8 cellular contexts compared by ENCODE assay signal in genomic region chr15:74790080-74790916, GRCh38. TPM values are rescaled to one million over a fixed set of nuclear protein-coding genes. Genes with fewer than 3 reads are reported as not detected.
DNase-seq lines count a peak whose midpoint lies in the region; ATAC-seq and TF ChIP-seq lines count a peak whose summit lies in the region.

No MANE protein-coding gene starts in this region.

- H3K23ac ChIP-seq in mesenchymal stem cell (ENCODE audit: low read length in 2 of 2), result no peak overlapping the region

- H2BK15ac ChIP-seq in mesenchymal stem cell (ENCODE audit: low read depth, poor library complexity, severe bottlenecking), result no peak overlapping the region

- peak in 1 of 2 donors; percentile 45 for ATAC-seq in upper lobe of left lung (ENCODE audit: low FRiP score in 2 of 2)
- ATAC-seq in GM21717 (IDR thresholded peaks at IDR 0.05; ENCODE audit: unreplicated experiment), result no peak
- ATAC-seq in GM19397 (IDR thresholded peaks at IDR 0.05; ENCODE audit: unreplicated experiment), result no peak

- H3K4me1 ChIP-seq in mesenchymal stem cell (ENCODE audit: control insufficient read depth, insufficient read depth, low read depth, low read length), result peaks cover 81% of the 10 kb centered on the region
- H3K4me1 ChIP-seq in upper lobe of left lung, result peaks cover 82 to 100% (median 84%) of the 10 kb centered on the region in 4 donors

- H3K27me3 ChIP-seq in mesenchymal stem cell (ENCODE audit: control insufficient read depth in 1 of 2, insufficient read depth in 1 of 2, low read length in 2 of 2) (no peaks in the 10 kb centered on the region), upper lobe of left lung (no peaks in the 10 kb centered on the region)

- peak overlapping the region; percentile 78 for H3K9ac ChIP-seq in mesenchymal stem cell (ENCODE audit: low read length)

- peak overlapping the region; percentile 39 for H2BK5ac ChIP-seq in mesenchymal stem cell (ENCODE audit: low read depth, low read length, poor library complexity, severe bottlenecking)

- H3K9me3 Mint-ChIP-seq in activated naive CD4-positive, alpha-beta T cell treated with anti-CD3 and anti-CD28 coated beads for 36 hours, result no peaks in the 10 kb centered on the region

- POLR2A ChIA-PET in RWPE1 (lab: Yijun Ruan, JAX; ENCODE audit: low non-redundant PET), result no interaction called here

- DNase-seq in activated naive CD4-positive, alpha-beta T cell treated with anti-CD3 and anti-CD28 coated beads for 36 hours, result peak; percentile 74
- no peak for DNase-seq in activated naive CD4-positive, alpha-beta T cell treated with anti-CD3 and anti-CD28 coated beads, Interleukin-2, amount 50 U/mL, for 16 hours
- DNase-seq in RWPE1 (ENCODE audit: low spot score) (no peak), caudate nucleus (lab: John Stamatoyannopoulos, UW) (peak in 54 of 61 donors; percentile 21 to 81 (median 58)), mesenchymal stem cell (peak; percentile 88), upper lobe of left lung (peak; percentile 69 to 72)

- peaks cover 79% of the 10 kb centered on the region for H3K4me1 Mint-ChIP-seq in activated naive CD4-positive, alpha-beta T cell treated with anti-CD3 and anti-CD28 coated beads for 36 hours (ENCODE audit: low read depth)

- H3K27ac ChIP-seq in RWPE1, result peak overlapping the region; percentile 63
- peak overlapping the region; percentile 86 for H3K27ac ChIP-seq in caudate nucleus (ENCODE audit: low read depth, low read length)
- H3K27ac ChIP-seq in mesenchymal stem cell (ENCODE audit: low read length, poor library complexity, severe bottlenecking), result peak overlapping the region; percentile 81
- H3K27ac ChIP-seq in upper lobe of left lung, result peak overlapping the region; percentile 88 to 99 (median 96)

- TF ChIP-seq POLR2A in upper lobe of left lung (IDR thresholded peaks at IDR 0.05), result peak in 1 of 4 donors; percentile 16

- H3K36me3 Mint-ChIP-seq in activated naive CD4-positive, alpha-beta T cell treated with anti-CD3 and anti-CD28 coated beads for 36 hours (ENCODE audit: low read depth), result peaks cover 51% of the 10 kb centered on the region

- no peak for TF ChIP-seq EP300 in upper lobe of left lung (IDR thresholded peaks at IDR 0.05)

- peak overlapping the region in 1 of 2 experiments; percentile 86 for H3K4ac ChIP-seq in mesenchymal stem cell (ENCODE audit: low read depth in 1 of 2, low read length in 2 of 2)

- no peak overlapping the region for H2AFZ ChIP-seq in mesenchymal stem cell (ENCODE audit: low read depth, low read length)

- CTCF ChIA-PET in activated naive CD4-positive, alpha-beta T cell treated with anti-CD3 and anti-CD28 coated beads for 36 hours (lab: Charles Lee), result interaction anchor here (26.8 to 29.5 kb wide), 2 partner anchors 1 to 12 kb away, joined by 1193 read pairs; partner anchors contain the start of gene CSK
- CTCF ChIA-PET in RWPE1 (lab: Yijun Ruan, JAX), result interaction anchor here (0.6 to 1.4 kb wide), 5 partner anchors 9 to 159 kb away, joined by 3 to 5 read pairs (median 3); no protein-coding TSS in a partner anchor

- no peaks in the 10 kb centered on the region for H3K27me3 Mint-ChIP-seq in activated naive CD4-positive, alpha-beta T cell treated with anti-CD3 and anti-CD28 coated beads for 36 hours (ENCODE audit: low read depth)

- TF ChIP-seq CTCF in RWPE1 (conservative IDR thresholded peaks at IDR 0.05; ENCODE audit: low read depth), result no peak
- TF ChIP-seq CTCF in upper lobe of left lung (IDR thresholded peaks at IDR 0.05), result no peak

- no peaks in the 10 kb centered on the region for H3K9me3 ChIP-seq in mesenchymal stem cell (ENCODE audit: control insufficient read depth, low read length)
- H3K9me3 ChIP-seq in upper lobe of left lung, result no peaks in the 10 kb centered on the region

- H3K4me3 Mint-ChIP-seq in activated naive CD4-positive, alpha-beta T cell treated with anti-CD3 and anti-CD28 coated beads for 36 hours, result peak overlapping the region; percentile 93

- H3K4me3 ChIP-seq in mesenchymal stem cell (ENCODE audit: insufficient read depth in 1 of 2, low read depth in 1 of 2, low read length in 2 of 2) (peak overlapping the region in 1 of 2 experiments; percentile 38), upper lobe of left lung (peak overlapping the region in 1 of 4 donors; percentile 27)

- H3K4me2 ChIP-seq in mesenchymal stem cell (ENCODE audit: low read length, poor library complexity, severe bottlenecking), result peak overlapping the region; percentile 60

- H4K91ac ChIP-seq in mesenchymal stem cell (ENCODE audit: low read length), result peak overlapping the region; percentile 3

- intact Hi-C loops in activated naive CD4-positive, alpha-beta T cell treated with anti-CD3 and anti-CD28 coated beads for 36 hours (cut with micrococcal nuclease), result no loop called here

- H3K36me3 ChIP-seq in mesenchymal stem cell (ENCODE audit: control insufficient read depth in 1 of 2, insufficient read depth in 2 of 2, low read depth in 1 of 2, low read length in 2 of 2) (peaks cover 0 to 16% of the 10 kb centered on the region in 2 experiments), upper lobe of left lung (no peaks in the 10 kb centered on the region)

- H2BK12ac ChIP-seq in mesenchymal stem cell (ENCODE audit: low read length in 2 of 2), result peak overlapping the region in 1 of 2 experiments; percentile 66

- H2AK5ac ChIP-seq in mesenchymal stem cell (ENCODE audit: low read length, severe bottlenecking), result peak overlapping the region; percentile 65

- H3K27ac Mint-ChIP-seq in activated naive CD4-positive, alpha-beta T cell treated with anti-CD3 and anti-CD28 coated beads for 36 hours, result peak overlapping the region; percentile 99

- peak overlapping the region in 1 of 2 experiments; percentile 68 for H3K14ac ChIP-seq in mesenchymal stem cell (ENCODE audit: low read length in 2 of 2)

- H3K18ac ChIP-seq in mesenchymal stem cell (ENCODE audit: low read depth in 1 of 2, low read length in 2 of 2), result peak overlapping the region; percentile 16 to 30

- H2BK120ac ChIP-seq in mesenchymal stem cell (ENCODE audit: low read depth, low read length), result no peak overlapping the region

- 61% methylated on average over 14 of the region's 15 CpGs for WGBS in mesenchymal stem cell
- WGBS in upper lobe of left lung, 2 donors, result 21 to 36% methylated on average over 11 to 15 of the region's 15 CpGs

- H3K79me1 ChIP-seq in mesenchymal stem cell (replicated peaks; ENCODE audit: low read length, poor library complexity, severe bottlenecking), result peaks cover 21% of the 10 kb centered on the region

- H4K8ac ChIP-seq in mesenchymal stem cell (ENCODE audit: low read length), result no peak overlapping the region

RNA-seq across cellular contexts. Expression of gene CSK, which starts 8.4 kb away (rescaled TPM):
- total RNA-seq in activated naive CD4-positive, alpha-beta T cell treated with anti-CD3 and anti-CD28 coated beads for 36 hours, result 100 to 1,000 TPM; 272 to 282 TPM
- polyA plus RNA-seq in mesenchymal stem cell (2013, experiment 1 of 2), result 35.8 TPM
- 38.5 TPM for polyA plus RNA-seq in mesenchymal stem cell (2013, experiment 2 of 2)
- total RNA-seq in upper lobe of left lung, result 100 to 1,000 TPM in 1 of 6 donors, 10 to 100 TPM in 5; 32.7 to 104 (median 64.8) TPM

RNA-seq across cellular contexts. Expression of gene LMAN1L, which starts 22.3 kb away (rescaled TPM):
- total RNA-seq in activated naive CD4-positive, alpha-beta T cell treated with anti-CD3 and anti-CD28 coated beads for 36 hours, result not detected
- polyA plus RNA-seq in mesenchymal stem cell (2013, experiment 1 of 2), result not detected
- polyA plus RNA-seq in mesenchymal stem cell (2013, experiment 2 of 2), result not detected
- 1 to 10 TPM in 1 of 6 donors, not detected in 5; 1.0 TPM for total RNA-seq in upper lobe of left lung

RNA-seq across cellular contexts. Expression of gene CPLX3, which starts 36.1 kb away (rescaled TPM):
- not detected for total RNA-seq in activated naive CD4-positive, alpha-beta T cell treated with anti-CD3 and anti-CD28 coated beads for 36 hours
- polyA plus RNA-seq in mesenchymal stem cell (2013, experiment 1 of 2), result not detected
- polyA plus RNA-seq in mesenchymal stem cell (2013, experiment 2 of 2), result not detected
- not detected for total RNA-seq in upper lobe of left lung

RNA-seq across cellular contexts. Expression of gene CYP1A2, which starts 41.7 kb away (rescaled TPM):
- total RNA-seq in activated naive CD4-positive, alpha-beta T cell treated with anti-CD3 and anti-CD28 coated beads for 36 hours, result not detected
- polyA plus RNA-seq in mesenchymal stem cell (2013, experiment 1 of 2), result not detected
- not detected for polyA plus RNA-seq in mesenchymal stem cell (2013, experiment 2 of 2)
- total RNA-seq in upper lobe of left lung, result under 1 TPM in 2 of 6 donors, not detected in 4; 0.15 to 0.80 TPM

RNA-seq across cellular contexts. Expression of gene ULK3, which starts 52.7 kb away (rescaled TPM):
- total RNA-seq in activated naive CD4-positive, alpha-beta T cell treated with anti-CD3 and anti-CD28 coated beads for 36 hours, result 10 to 100 TPM; 58.9 to 69.2 TPM
- polyA plus RNA-seq in mesenchymal stem cell (2013, experiment 1 of 2), result 15.0 TPM
- 14.2 TPM for polyA plus RNA-seq in mesenchymal stem cell (2013, experiment 2 of 2)
- 100 to 1,000 TPM in 1 of 6 donors, 10 to 100 TPM in 5; 40.6 to 158 (median 65.0) TPM for total RNA-seq in upper lobe of left lung

Comparison
In these comparisons a context has a peak if more than half of its experiments do, and no peak if none do; other contexts are left out.
1. DNase-seq: peak in activated naive CD4-positive, alpha-beta T cell treated with anti-CD3 and anti-CD28 coated beads for 36 hours (single experiment), caudate nucleus (54 of 61), mesenchymal stem cell (single experiment) and upper lobe of left lung (2 of 2); none in activated naive CD4-positive, alpha-beta T cell treated with anti-CD3 and anti-CD28 coated beads, Interleukin-2, amount 50 U/mL, for 16 hours (single experiment) and RWPE1 (single experiment).
2. Peak in every context shown above with its lines, with median percentiles within 50 percentile points of each other: H3K27ac ChIP-seq.